ENCODE assay signal across 2 cellular contexts in genomic region chr10:19658622-19659233, GRCh38.
TF ChIP-seq lines count a peak whose summit lies in the region.

No MANE protein-coding gene starts in this region.

TF ChIP-seq in SK-N-SH, 30 proteins besides CTCF, POLR2A, EP300 and RAD21 (continued from another document):
- TF ChIP-seq IRF3 (IDR thresholded peaks at IDR 0.05; ENCODE audit: low read depth, low read length): no peak
- no peak for TF ChIP-seq YY1 (IDR thresholded peaks at IDR 0.05; ENCODE audit: low read depth)
- no peak for TF ChIP-seq CHD2 (IDR thresholded peaks at IDR 0.05; ENCODE audit: low read length, partially characterized antibody)
- TF ChIP-seq MEF2A (IDR thresholded peaks at IDR 0.05; ENCODE audit: borderline replicate concordance, low read depth): no peak
- TF ChIP-seq NRF1 (IDR thresholded peaks at IDR 0.05; ENCODE audit: low read depth, low read length): no peak
- TF ChIP-seq USF2 (IDR thresholded peaks at IDR 0.05; ENCODE audit: borderline replicate concordance, low read depth, low read length): no peak
- no peak for TF ChIP-seq REST (IDR thresholded peaks at IDR 0.05; ENCODE audit: low read depth, low read length)
- TF ChIP-seq TCF12 (IDR thresholded peaks at IDR 0.05): no peak
- no peak for TF ChIP-seq NFIC (IDR thresholded peaks at IDR 0.05; ENCODE audit: borderline replicate concordance)

TF ChIP-seq in SK-N-SH treated with all-trans-retinoic acid at 6 μM for 48 hours, 23 proteins besides CTCF, POLR2A, EP300 and RAD21 (continued from another document):
- TF ChIP-seq POU6F1 (CRISPR knock-in tag; IDR thresholded peaks at IDR 0.05; ENCODE audit: borderline replicate concordance, low read depth) (no peak), ZFP3 (CRISPR knock-in tag; IDR thresholded peaks at IDR 0.05) (no peak), TSHZ2 (CRISPR knock-in tag; IDR thresholded peaks at IDR 0.05) (no peak)
